In genomic region chr1:40694353-40694874, GRCh38 we compare ENCODE assay signal across 17 cellular contexts. TPM values are rescaled to one million over a fixed set of nuclear protein-coding genes. Genes with fewer than 3 reads are reported as not detected.
DNase-seq lines count a peak whose midpoint lies in the region; ATAC-seq, FAIRE-seq and TF ChIP-seq lines count a peak whose summit lies in the region.
"Had no signal": no experiment of that assay in that cellular context is flagged by ENCODE, and none has a peak within 500 bp of the region (broad histone marks: within the 10 kb centered on the region; RNA-seq: fewer than 3 reads in every experiment).

No MANE protein-coding gene starts in this region.

- H3K9me1 ChIP-seq in K562 (ENCODE audit: control insufficient read depth, insufficient read depth, low read length): no peaks in the 10 kb centered on the region

- CTCF ChIA-PET in K562 (lab: Yijun Ruan, JAX; ENCODE audit: low intra/inter-chr PET ratio): no interaction called here

- no peaks in the 10 kb centered on the region for H4K20me1 ChIP-seq in OCI-LY1 (ENCODE audit: insufficient read depth, low read length)
- H4K20me1 ChIP-seq in K562 (replicated peaks; ENCODE audit: control insufficient read depth, insufficient read depth, low read length): no peaks in the 10 kb centered on the region
- H4K20me1 ChIP-seq in H9 (ENCODE audit: control insufficient read depth, insufficient read depth, insufficient read length): no peaks in the 10 kb centered on the region

- H2BK12ac ChIP-seq in H9 (ENCODE audit: insufficient read length, low read depth, low read length): no peak overlapping the region

- ATAC-seq in activated T-cell treated with anti-CD3 and anti-CD28 coated beads, Interleukin-2, amount 50 U/mL, for 72 hours (replicated peaks in 1 of 2): peak; percentile 5 to 24
- no peak for ATAC-seq in K562
- no peak for ATAC-seq in stimulated activated memory B cell treated with anti-CD40 and anti-IgM and Interleukin-4, amounts not matched to agents 10 μg/mL and 1 μg/mL and 100 μg/mL, for 72 hours

- TF ChIP-seq CTCF in OCI-LY1 (IDR thresholded peaks at IDR 0.05; ENCODE audit: low read length) (no peak), K562 (IDR thresholded peaks at IDR 0.05 in 2 of 3, conservative IDR thresholded peaks at IDR 0.05 in 1 of 3; ENCODE audit: insufficient read depth in 2 of 3, low read depth in 1 of 3, low read length in 3 of 3) (no peak), H9 (conservative IDR thresholded peaks at IDR 0.05) (no peak)

- no peak overlapping the region for H4K8ac ChIP-seq in H9 (replicated peaks; ENCODE audit: insufficient read length, low read depth, low read length)

- no TSS peak for BruUV-seq in K562 (replicated peaks; lab: Mats Ljungman, UMichigan)

- peaks cover 5% of the 10 kb centered on the region for H3K23me2 ChIP-seq in H9 (ENCODE audit: insufficient read length, low read depth, low read length, poor library complexity, severe bottlenecking)

- no peak overlapping the region for H4K5ac ChIP-seq in H9 (ENCODE audit: insufficient read length, low read depth, low read length)

- TF ChIP-seq POLR2A in K562 (conservative IDR thresholded peaks at IDR 0.05): no peak

- H3K36me3 Mint-ChIP-seq in activated T-cell treated with anti-CD3 and anti-CD28 coated beads, Interleukin-2, amount 50 U/mL, for 72 hours (ENCODE audit: insufficient read depth in 2 of 2): peaks cover 16% of the 10 kb centered on the region in 2 donors
- peaks cover 9% of the 10 kb centered on the region for H3K36me3 Mint-ChIP-seq in stimulated activated memory B cell treated with anti-CD40 and anti-IgM and Interleukin-4, amounts not matched to agents 10 μg/mL and 1 μg/mL and 100 μg/mL, for 72 hours
- peaks cover 0 to 14% (median 0%) of the 10 kb centered on the region in 3 experiments; a peak in 2 of 7 replicates for H3K36me3 Mint-ChIP-seq in H9 (ENCODE audit: insufficient read depth in 1 of 3, low read depth in 3 of 3)

- H3K4me1 Mint-ChIP-seq in activated T-cell treated with anti-CD3 and anti-CD28 coated beads, Interleukin-2, amount 50 U/mL, for 72 hours (ENCODE audit: low read depth): peaks cover 84% of the 10 kb centered on the region
- H3K4me1 Mint-ChIP-seq in stimulated activated memory B cell treated with anti-CD40 and anti-IgM and Interleukin-4, amounts not matched to agents 10 μg/mL and 1 μg/mL and 100 μg/mL, for 72 hours: peaks cover 78% of the 10 kb centered on the region
- H3K4me1 Mint-ChIP-seq in H9: peaks cover 52 to 54% of the 10 kb centered on the region in 2 experiments

- no peak for TF ChIP-seq RAD21 in K562 (CRISPR knock-in tag; conservative IDR thresholded peaks at IDR 0.05 in 1 of 2, IDR thresholded peaks at IDR 0.05 in 1 of 2)

- H2BK15ac ChIP-seq in H9 (ENCODE audit: low read depth, low read length): no peak overlapping the region

- POLR2A ChIA-PET in K562 (lab: Yijun Ruan, JAX): interaction anchor here (1.2 to 11.9 kb wide), 5 partner anchors 11 to 80 kb away, joined by 3 to 212 read pairs (median 4); no protein-coding TSS in a partner anchor

- in situ Hi-C loops in K562 (cut with MboI): no loop called here

- H3K27me3 Mint-ChIP-seq in activated T-cell treated with anti-CD3 and anti-CD28 coated beads, Interleukin-2, amount 50 U/mL, for 72 hours (ENCODE audit: low read depth): no peaks in the 10 kb centered on the region
- H3K27me3 Mint-ChIP-seq in stimulated activated memory B cell treated with anti-CD40 and anti-IgM and Interleukin-4, amounts not matched to agents 10 μg/mL and 1 μg/mL and 100 μg/mL, for 72 hours: no peaks in the 10 kb centered on the region
- no peaks in the 10 kb centered on the region for H3K27me3 Mint-ChIP-seq in H9 (ENCODE audit: low read depth)

- H2AFZ ChIP-seq in OCI-LY1 (ENCODE audit: low read length) (no peak overlapping the region), K562 (ENCODE audit: low read depth, low read length) (no peak overlapping the region), H9 (ENCODE audit: low read length) (no peak overlapping the region)
- H2AFZ ChIP-seq: parathyroid adenoma had no signal

- H3K79me2 ChIP-seq in OCI-LY1 (ENCODE audit: insufficient read depth, low read length) (peaks cover 72% of the 10 kb centered on the region), K562 (ENCODE audit: control insufficient read depth, insufficient read depth, low read length) (peaks cover 97% of the 10 kb centered on the region), H9 (ENCODE audit: insufficient read depth, low read length) (peaks cover 48% of the 10 kb centered on the region; the same call in 1 of the 2 replicates)

- intact Hi-C loops in K562 (cut with micrococcal nuclease): no loop called here

- DNase-seq in activated T-cell treated with anti-CD3 and anti-CD28 coated beads, Interleukin-2, amount 50 U/mL, for 72 hours: peak; percentile 8 to 10
- no peak for DNase-seq in activated T-cell treated with anti-CD3 and anti-CD28 coated beads, Interleukin-2, amount 50 U/mL, for 48 hours
- no peak for DNase-seq in K562 (ENCODE audit: extremely low read depth in 1 of 4, low spot score in 3 of 4)
- DNase-seq in GF-D8 (lab: John Stamatoyannopoulos, UW): no peak
- DNase-seq in globus pallidus (ENCODE audit: low spot score): no peak
- DNase-seq in H9: no peak
- DNase-seq: activated effector memory CD4-positive, alpha-beta T cell treated with Interleukin-2 at 50 U/mL for 16 hours; cerebellar nuclear complex; DMS53; erythroblast; NCI-H524 treated with DMSO at 0.1 percent for 48 hours; Right ventricle myocardium superior; stimulated activated CD4-positive, alpha-beta T cell treated with anti-CD3 and anti-CD28 coated beads, Interleukin-15, amount 100 ng/mL, for 24 hours had no signal

- H3K27ac Mint-ChIP-seq in activated T-cell treated with anti-CD3 and anti-CD28 coated beads, Interleukin-2, amount 50 U/mL, for 72 hours: peak overlapping the region; percentile 79
- peak overlapping the region; percentile 94 for H3K27ac Mint-ChIP-seq in stimulated activated memory B cell treated with anti-CD40 and anti-IgM and Interleukin-4, amounts not matched to agents 10 μg/mL and 1 μg/mL and 100 μg/mL, for 72 hours
- H3K27ac Mint-ChIP-seq in H9: peak overlapping the region in 1 of 3 experiments; percentile 60; a peak in 2 of 7 replicates

- peak overlapping the region; percentile 98 for H3K4me2 ChIP-seq in OCI-LY1 (ENCODE audit: low read length)
- H3K4me2 ChIP-seq in K562 (ENCODE audit: insufficient read depth, low read length): no peak overlapping the region
- no peak overlapping the region for H3K4me2 ChIP-seq in H9 (ENCODE audit: insufficient read depth, insufficient read length, low read length)

- peak overlapping the region; percentile 98 for H3K4me3 Mint-ChIP-seq in activated T-cell treated with anti-CD3 and anti-CD28 coated beads, Interleukin-2, amount 50 U/mL, for 72 hours
- H3K4me3 Mint-ChIP-seq in stimulated activated memory B cell treated with anti-CD40 and anti-IgM and Interleukin-4, amounts not matched to agents 10 μg/mL and 1 μg/mL and 100 μg/mL, for 72 hours: peak overlapping the region; percentile 26
- H3K4me3 Mint-ChIP-seq in H9: no peak overlapping the region

- H3K79me1 ChIP-seq in H9 (ENCODE audit: insufficient read depth, low read depth, low read length, poor library complexity, severe bottlenecking): no peaks in the 10 kb centered on the region

- no peak for FAIRE-seq in K562 (lab: Jason Lieb, UNC)
- FAIRE-seq: HTR-8/SVneo had no signal

- peak overlapping the region; percentile 91 for H3K27ac ChIP-seq in OCI-LY1 (ENCODE audit: low read depth, low read length, poor library complexity, severe bottlenecking)
- H3K27ac ChIP-seq in K562 (ENCODE audit: extremely low read depth, low read depth, low read length): no peak overlapping the region
- no peak overlapping the region for H3K27ac ChIP-seq in H9 (ENCODE audit: insufficient read length, low read depth, low read length)

- TF ChIP-seq EP300 in K562 (IDR thresholded peaks at IDR 0.05; ENCODE audit: low read length): no peak

- no peaks in the 10 kb centered on the region for H3F3A ChIP-seq in OCI-LY1 (ENCODE audit: insufficient read depth, low read length)

- H2BK20ac ChIP-seq in H9 (ENCODE audit: low read depth, low read length, poor library complexity, severe bottlenecking): no peak overlapping the region

- no peak overlapping the region for H3K23ac ChIP-seq in H9 (ENCODE audit: insufficient read length, low read depth, low read length)

- H3K36me3 ChIP-seq in OCI-LY1 (ENCODE audit: insufficient read depth, low read length) (no peaks in the 10 kb centered on the region), K562 (ENCODE audit: control insufficient read depth, insufficient read depth, low read length) (peaks cover 18% of the 10 kb centered on the region)

- H3K4me1 ChIP-seq in OCI-LY1 (ENCODE audit: insufficient read depth, low read length, severe bottlenecking) (peaks cover 81% of the 10 kb centered on the region), K562 (replicated peaks in 1 of 2; ENCODE audit: control insufficient read depth in 2 of 2, insufficient read depth in 2 of 2, low read length in 2 of 2) (peaks cover 8 to 44% of the 10 kb centered on the region in 2 experiments), H9 (ENCODE audit: insufficient read depth, low read length) (peaks cover 7% of the 10 kb centered on the region; the same call in 1 of the 2 replicates)

- 14% methylated on average over 2 of the region's 2 CpGs for WGBS in K562 (ENCODE audit: insufficient coverage, low coverage, missing lambda C conversion rate)
- WGBS in H9 (ENCODE audit: extremely low coverage, insufficient read length, low lambda C conversion rate): no CpG with 5 or more reads among the region's 2 CpGs

- H4K91ac ChIP-seq in H9 (ENCODE audit: insufficient read length, low read depth, low read length): no peak overlapping the region

- peak overlapping the region; percentile 80 for H3K4me3 ChIP-seq in OCI-LY1 (ENCODE audit: low read depth, low read length, poor library complexity, severe bottlenecking)
- H3K4me3 ChIP-seq in K562: no peak overlapping the region

- H3K9ac ChIP-seq in OCI-LY1 (ENCODE audit: low read length) (peak overlapping the region; percentile 84), K562 (ENCODE audit: insufficient read depth in 1 of 2, low read depth in 2 of 2, low read length in 2 of 2) (no peak overlapping the region), H9 (ENCODE audit: extremely low read depth, insufficient read length, low read length) (no peak overlapping the region)
- H3K9ac ChIP-seq: parathyroid adenoma had no signal

- no peaks in the 10 kb centered on the region for H3K27me3 ChIP-seq in OCI-LY1 (ENCODE audit: insufficient read depth, low read length)
- no peaks in the 10 kb centered on the region for H3K27me3 ChIP-seq in K562 (ENCODE audit: control insufficient read depth in 2 of 2, insufficient read depth in 2 of 2, low read length in 2 of 2)
- no peaks in the 10 kb centered on the region for H3K27me3 ChIP-seq in H9 (ENCODE audit: insufficient read depth, low read length)

- H3K9me3 ChIP-seq in OCI-LY1 (ENCODE audit: low read length): no peaks in the 10 kb centered on the region
- H3K9me3 ChIP-seq in K562 (replicated peaks; ENCODE audit: control insufficient read depth, insufficient read depth, low read depth, low read length): no peaks in the 10 kb centered on the region
- H3K9me3 ChIP-seq in H9 (ENCODE audit: control insufficient read depth, low read depth, low read length): no peaks in the 10 kb centered on the region

- no peak overlapping the region for H2AK5ac ChIP-seq in H9 (ENCODE audit: insufficient read length, low read length)

- no peak overlapping the region for H3T11ph ChIP-seq in H9 (ENCODE audit: low read length)

- H3K56ac ChIP-seq in H9 (ENCODE audit: insufficient read length, low read depth, low read length): no peak overlapping the region

- H3K9me2 ChIP-seq in OCI-LY1 (ENCODE audit: low read depth, low read length): no peaks in the 10 kb centered on the region

- H3K4ac ChIP-seq in H9 (ENCODE audit: low read depth, low read length): no peak overlapping the region

- H3K14ac ChIP-seq in H9 (ENCODE audit: insufficient read depth, low read length): no peak overlapping the region

- no peak overlapping the region for H3K18ac ChIP-seq in H9 (ENCODE audit: insufficient read length, low read depth, low read length)

- H2BK120ac ChIP-seq in H9 (ENCODE audit: low read depth, low read length, poor library complexity, severe bottlenecking): no peak overlapping the region

- H3K9me3 Mint-ChIP-seq in activated T-cell treated with anti-CD3 and anti-CD28 coated beads, Interleukin-2, amount 50 U/mL, for 72 hours: no peaks in the 10 kb centered on the region
- H3K9me3 Mint-ChIP-seq in stimulated activated memory B cell treated with anti-CD40 and anti-IgM and Interleukin-4, amounts not matched to agents 10 μg/mL and 1 μg/mL and 100 μg/mL, for 72 hours: no peaks in the 10 kb centered on the region
- H3K9me3 Mint-ChIP-seq in H9: no peaks in the 10 kb centered on the region; a peak in 1 of 5 replicates

- no peak overlapping the region for H2BK5ac ChIP-seq in H9 (ENCODE audit: insufficient read length, low read length)

RNA-seq across cellular contexts. Expression of gene NFYC, which starts 2.9 kb away (rescaled TPM):
- 10 to 100 TPM; 64.0 to 74.3 TPM for total RNA-seq in activated T-cell treated with anti-CD3 and anti-CD28 coated beads, Interleukin-2, amount 50 U/mL, for 72 hours
- total RNA-seq in K562 (2011; cell fraction: chromatin; rRNA removed; ENCODE audit: low replicate concordance): 51.1 and 58.3 TPM in 2 replicates
- total RNA-seq in K562 (2011; cell fraction: nucleolus; rRNA removed): 43.8 and 43.9 TPM in 2 replicates
- 49.1 and 60.1 TPM in 2 replicates for total RNA-seq in K562 (2011; cell fraction: nucleoplasm; rRNA removed)
- 41.1 and 44.2 TPM in 2 replicates for total RNA-seq in K562 (2014; rRNA removed)
- 22.7 and 26.4 TPM in 2 replicates for total RNA-seq in K562 (2014; rRNA removed; fragmentation: Illumina TruSeq; extraction: Trizol)
- total RNA-seq in K562 (2015; rRNA removed; fragmentation: Illumina TruSeq; extraction: Trizol): 31.2 and 31.4 TPM in 2 replicates
- total RNA-seq in K562 (2021): 53.9 and 59.8 TPM in 2 replicates
- 47.2 and 65.6 TPM in 2 replicates for polyA plus RNA-seq in K562 (2011; rRNA removed)
- polyA plus RNA-seq in K562 (2011; cell fraction: cytosol; rRNA removed): 78.9 and 120 TPM in 2 replicates
- polyA plus RNA-seq in K562 (2011; cell fraction: nucleus; rRNA removed): 72.3 and 83.1 TPM in 2 replicates
- polyA plus RNA-seq in K562 (2012): 52.9 and 79.3 TPM in 2 replicates
- polyA plus RNA-seq in K562 (2014; fragmentation: Illumina TruSeq; extraction: Trizol): 56.2 and 65.1 TPM in 2 replicates
- 1 to 10 TPM; 4.8 to 7.2 TPM for polyA plus RNA-seq in K562 (2014; fragmentation: Nextera tagmentation; extraction: Ambion mirVana)
- 51.3 and 57.7 TPM in 2 replicates for polyA plus RNA-seq in K562 (2014; rRNA removed)
- 45.7 and 65.0 TPM in 2 replicates for polyA minus RNA-seq in K562 (2011; rRNA and poly(A)+ RNA removed)
- polyA minus RNA-seq in K562 (2011; cell fraction: cytosol; rRNA and poly(A)+ RNA removed): 38.9 and 49.7 TPM in 2 replicates
- 34.9 and 50.8 TPM in 2 replicates for polyA minus RNA-seq in K562 (2011; cell fraction: nucleus; rRNA and poly(A)+ RNA removed)
- 54.1 and 54.7 TPM in 2 replicates for total RNA-seq in H9 (2021)

RNA-seq across cellular contexts. Expression of gene RIMS3, which starts 28.9 kb away (rescaled TPM):
- 1 to 10 TPM; 8.8 to 9.3 TPM for total RNA-seq in activated T-cell treated with anti-CD3 and anti-CD28 coated beads, Interleukin-2, amount 50 U/mL, for 72 hours
- 0.76 and 1.4 TPM in 2 replicates for total RNA-seq in K562 (2011; cell fraction: chromatin; rRNA removed; ENCODE audit: low replicate concordance)
- total RNA-seq in K562 (2011; cell fraction: nucleolus; rRNA removed): 0.66 and 0.67 TPM in 2 replicates
- 0.73 and 0.76 TPM in 2 replicates for total RNA-seq in K562 (2011; cell fraction: nucleoplasm; rRNA removed)
- total RNA-seq in K562 (2014; rRNA removed) (0.59 and 0.82 TPM in 2 replicates), K562 (2014; rRNA removed; fragmentation: Illumina TruSeq; extraction: Trizol) (0.69 and 0.77 TPM in 2 replicates), K562 (2015; rRNA removed; fragmentation: Illumina TruSeq; extraction: Trizol) (0.38 and 0.47 TPM in 2 replicates), K562 (2021) (1.2 and 1.3 TPM in 2 replicates), H9 (2021) (13.7 and 14.2 TPM in 2 replicates)
- polyA plus RNA-seq in K562 (2011; rRNA removed) (0.78 and 1.2 TPM in 2 replicates), K562 (2014; fragmentation: Illumina TruSeq; extraction: Trizol) (0.71 and 0.75 TPM in 2 replicates), K562 (2014; fragmentation: Nextera tagmentation; extraction: Ambion mirVana) (under 1 TPM; 0.06 to 0.15 TPM), K562 (2014; rRNA removed) (0.43 and 0.45 TPM in 2 replicates)
- 0.97 and 1.3 TPM in 2 replicates for polyA plus RNA-seq in K562 (2011; cell fraction: cytosol; rRNA removed)
- 1.9 and 2.7 TPM in 2 replicates for polyA plus RNA-seq in K562 (2011; cell fraction: nucleus; rRNA removed)
- polyA plus RNA-seq in K562 (2012): 0.66 and 1.9 TPM in 2 replicates
- 1.2 and 1.3 TPM in 2 replicates for polyA minus RNA-seq in K562 (2011; rRNA and poly(A)+ RNA removed)
- 0.73 and 1.1 TPM in 2 replicates for polyA minus RNA-seq in K562 (2011; cell fraction: cytosol; rRNA and poly(A)+ RNA removed)
- 0.40 and 0.56 TPM in 2 replicates for polyA minus RNA-seq in K562 (2011; cell fraction: nucleus; rRNA and poly(A)+ RNA removed)

Comparison
In these comparisons a context has a peak if more than half of its experiments do, and no peak if none do; other contexts are left out.
1. DNase-seq: peak in activated T-cell treated with anti-CD3 and anti-CD28 coated beads, Interleukin-2, amount 50 U/mL, for 72 hours (2 of 2); none in activated T-cell treated with anti-CD3 and anti-CD28 coated beads, Interleukin-2, amount 50 U/mL, for 48 hours (0 of 2), K562 (0 of 4), GF-D8 (single experiment), globus pallidus (single experiment) and H9 (single experiment).
2. ATAC-seq: peak in activated T-cell treated with anti-CD3 and anti-CD28 coated beads, Interleukin-2, amount 50 U/mL, for 72 hours (2 of 2); none in K562 (single experiment) and stimulated activated memory B cell treated with anti-CD40 and anti-IgM and Interleukin-4, amounts not matched to agents 10 μg/mL and 1 μg/mL and 100 μg/mL, for 72 hours (single experiment).
3. H3K4me3 Mint-ChIP-seq: peak in activated T-cell treated with anti-CD3 and anti-CD28 coated beads, Interleukin-2, amount 50 U/mL, for 72 hours (2 of 2) and stimulated activated memory B cell treated with anti-CD40 and anti-IgM and Interleukin-4, amounts not matched to agents 10 μg/mL and 1 μg/mL and 100 μg/mL, for 72 hours (single experiment); none in H9 (0 of 2).